ENCODE assay signal across 18 cellular contexts in the genomic region with DNA sequence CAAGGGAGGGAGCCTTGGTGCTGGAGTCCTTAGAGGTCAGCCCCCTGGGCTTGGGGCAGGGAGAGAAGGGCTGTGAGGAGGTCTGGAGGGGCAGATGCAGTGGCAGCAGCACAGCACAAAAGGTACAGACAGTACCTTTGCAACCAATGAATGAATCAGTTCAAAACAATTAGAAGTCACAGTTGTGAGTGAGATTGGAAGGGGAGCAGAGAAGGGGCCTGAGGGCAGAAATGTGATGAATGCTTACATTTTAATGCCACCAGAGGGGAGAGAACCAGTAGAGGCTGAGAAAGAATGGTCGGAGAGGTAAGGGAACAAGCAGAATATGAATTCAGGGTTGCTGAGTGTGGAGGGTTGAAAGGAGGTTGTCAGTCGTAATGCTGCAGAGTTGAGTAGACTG. TPM values are rescaled to one million over a fixed set of nuclear protein-coding genes. Genes with fewer than 3 reads are reported as not detected.
A peak's percentile ranks its signal among the peaks of the same experiment; 100 is the strongest.
DNase-seq lines count a peak whose midpoint lies in the region; ATAC-seq and TF ChIP-seq lines count a peak whose summit lies in the region.
"Had no signal": no experiment of that assay in that cellular context is flagged by ENCODE, and none has a peak within 500 bp of the region (broad histone marks: within the 10 kb centered on the region; RNA-seq: fewer than 3 reads in every experiment).

No MANE protein-coding gene starts in this region.

- no peak overlapping the region for H3K27ac Mint-ChIP-seq in GM23338
- H3K27ac Mint-ChIP-seq: CD14-positive monocyte; CD4-positive, CD25-positive, alpha-beta regulatory T cell; CD8-positive, alpha-beta T cell had no signal

- no peak overlapping the region for H4K12ac ChIP-seq in trophoblast cell (ENCODE audit: low read depth, low read length)

- H3K36me3 Mint-ChIP-seq in GM23338 (ENCODE audit: low read depth) = no peaks in the 10 kb centered on the region

- no peaks in the 10 kb centered on the region for H3K79me1 ChIP-seq in trophoblast cell (ENCODE audit: low read length)

- H3K4me3 ChIP-seq in GM23338 (no peak overlapping the region), trophoblast cell (ENCODE audit: low read depth, low read length) (no peak overlapping the region), PC-9 (no peak overlapping the region)
- H3K4me3 ChIP-seq: BLaER1 had no signal

- H3K4me3 Mint-ChIP-seq in GM23338 = no peak overlapping the region
- H3K4me3 Mint-ChIP-seq: CD14-positive monocyte; CD4-positive, CD25-positive, alpha-beta regulatory T cell; CD8-positive, alpha-beta T cell had no signal

- H2AK5ac ChIP-seq in trophoblast cell (ENCODE audit: low read length) = no peak overlapping the region

- H2BK5ac ChIP-seq in trophoblast cell (ENCODE audit: low read depth, low read length, poor library complexity) = no peak overlapping the region

- H3K4ac ChIP-seq in trophoblast cell (ENCODE audit: low read depth, low read length) = no peak overlapping the region

- H3K4me1 ChIP-seq in GM23338 (ENCODE audit: insufficient read depth) (peaks cover 17% of the 10 kb centered on the region; the same call in 1 of the 2 replicates), trophoblast cell (ENCODE audit: control insufficient read depth in 1 of 2, insufficient read depth in 2 of 2, low read length in 2 of 2) (peaks cover 0 to 3% of the 10 kb centered on the region in 2 experiments), PC-9 (replicated peaks; ENCODE audit: insufficient read depth) (no peaks in the 10 kb centered on the region)
- H3K4me1 ChIP-seq: BE2C had no signal

- BruUV-seq in PC-9 (replicated peaks; lab: Mats Ljungman, UMichigan) = no TSS peak

- no peaks in the 10 kb centered on the region for H3K36me3 ChIP-seq in GM23338 (ENCODE audit: insufficient read depth)
- no peaks in the 10 kb centered on the region for H3K36me3 ChIP-seq in trophoblast cell (ENCODE audit: control insufficient read depth in 1 of 2, insufficient read depth in 2 of 2, low read length in 2 of 2)
- H3K36me3 ChIP-seq in PC-9 (ENCODE audit: low read depth) = no peaks in the 10 kb centered on the region
- H3K36me3 ChIP-seq: BE2C had no signal

- no CpG with 5 or more reads among the region's 2 CpGs for WGBS in trophoblast cell (ENCODE audit: extremely low coverage, insufficient coverage, insufficient read length)

- no peaks in the 10 kb centered on the region for H3K9me3 ChIP-seq in trophoblast cell (ENCODE audit: insufficient read depth, low read depth, low read length)
- no peaks in the 10 kb centered on the region for H3K9me3 ChIP-seq in PC-9 (ENCODE audit: insufficient read depth, low read depth)
- H3K9me3 ChIP-seq: BE2C, BLaER1, Caco-2 had no signal

- intact Hi-C loops in PC-9 (cut with micrococcal nuclease; ENCODE audit: unreplicated experiment) = no loop called here

- H3K27me3 Mint-ChIP-seq in GM23338 (ENCODE audit: insufficient read depth, low read depth, poor library complexity) = no peaks in the 10 kb centered on the region
- H3K27me3 Mint-ChIP-seq: CD4-positive, CD25-positive, alpha-beta regulatory T cell had no signal

- H3K9me2 ChIP-seq in GM23338 (ENCODE audit: insufficient read depth) = no peaks in the 10 kb centered on the region
- H3K9me2 ChIP-seq in PC-9 (ENCODE audit: insufficient read depth) = no peaks in the 10 kb centered on the region

- H2AFZ ChIP-seq in GM23338 = no peak overlapping the region
- H2AFZ ChIP-seq in trophoblast cell (ENCODE audit: insufficient read depth, low read length, poor library complexity) = no peak overlapping the region
- H2AFZ ChIP-seq in PC-9 = no peak overlapping the region

- TF ChIP-seq CTCF in GM23338 (conservative IDR thresholded peaks at IDR 0.05; ENCODE audit: low read depth in 2 of 2) (no peak), PC-9 (conservative IDR thresholded peaks at IDR 0.05) (no peak), GM10248 (IDR thresholded peaks at IDR 0.05; ENCODE audit: control extremely low read depth, extremely low read depth, low read depth, missing control alignments) (no peak)

- no peak overlapping the region for H3K14ac ChIP-seq in trophoblast cell (ENCODE audit: low read length)

- H3K4me1 Mint-ChIP-seq in GM23338 = peaks cover 5% of the 10 kb centered on the region; the same call in 2 of the 3 replicates

- DNase-seq in GM23338 (ENCODE audit: low spot score) = no peak
- peak; percentile 58 for DNase-seq in islet precursor cell
- peak; percentile 68 to 88 for DNase-seq in trophoblast cell
- DNase-seq in PC-9 = no peak
- DNase-seq in GM10248 (ENCODE audit: extremely low spot score) = no peak
- no peak for DNase-seq in NCI-H1694 (lab: John Stamatoyannopoulos, UW)
- DNase-seq: 8988T; ACHN; BE2C; C1 segment of cervical spinal cord; Caco-2; Calu3; CD4-positive, CD25-positive, alpha-beta regulatory T cell; CD8-positive, alpha-beta T cell; DMS79 treated with DMSO at 0.1 percent for 48 hours; GDM1 had no signal

- H3K9ac ChIP-seq in trophoblast cell (ENCODE audit: low read length) = no peak overlapping the region
- H3K9ac ChIP-seq: BLaER1 had no signal

- no peak overlapping the region for H4K8ac ChIP-seq in trophoblast cell (ENCODE audit: low read depth, low read length)

- H4K20me1 ChIP-seq in GM23338 (replicated peaks; ENCODE audit: insufficient read depth) (peaks cover 65% of the 10 kb centered on the region), PC-9 (ENCODE audit: insufficient read depth) (no peaks in the 10 kb centered on the region; the same call in 1 of the 2 replicates)

- peaks cover 100% of the 10 kb centered on the region for H3K79me2 ChIP-seq in GM23338 (replicated peaks; ENCODE audit: insufficient read depth)
- no peaks in the 10 kb centered on the region for H3K79me2 ChIP-seq in trophoblast cell (ENCODE audit: control insufficient read depth, insufficient read depth, low read length, poor library complexity)
- peaks cover 11% of the 10 kb centered on the region; the same call in 1 of the 2 replicates for H3K79me2 ChIP-seq in PC-9 (ENCODE audit: low read depth)

- no peak overlapping the region for H3K18ac ChIP-seq in trophoblast cell (ENCODE audit: low read length)

- CTCF ChIA-PET in PC-9 (lab: Charles Lee) = no interaction called here
- CTCF ChIA-PET in GM10248 (lab: Yijun Ruan, JAX) = no interaction called here

- H2BK12ac ChIP-seq in trophoblast cell (ENCODE audit: low read length) = no peak overlapping the region

- no peaks in the 10 kb centered on the region for H3F3A ChIP-seq in GM23338 (replicated peaks; ENCODE audit: low read depth)
- H3F3A ChIP-seq in PC-9 (ENCODE audit: insufficient read depth, low read depth) = no peaks in the 10 kb centered on the region

- no peak overlapping the region for H4K91ac ChIP-seq in trophoblast cell (ENCODE audit: low read depth, low read length)

- no peak overlapping the region for H3K23ac ChIP-seq in trophoblast cell (ENCODE audit: low read length)

- no peak overlapping the region for H2BK120ac ChIP-seq in trophoblast cell (ENCODE audit: insufficient read depth, low read length, poor library complexity)

- peak; percentile 25; the same call in 1 of the 3 replicates for ATAC-seq in GM23338
- ATAC-seq: CD8-positive, alpha-beta T cell had no signal

- H3K9me3 Mint-ChIP-seq in GM23338 = no peaks in the 10 kb centered on the region
- H3K9me3 Mint-ChIP-seq: CD14-positive monocyte; CD4-positive, CD25-positive, alpha-beta regulatory T cell; CD8-positive, alpha-beta T cell had no signal

- H3K27me3 ChIP-seq in GM23338 (ENCODE audit: insufficient read depth) = no peaks in the 10 kb centered on the region
- H3K27me3 ChIP-seq in trophoblast cell (ENCODE audit: insufficient read depth, low read length) = no peaks in the 10 kb centered on the region
- no peaks in the 10 kb centered on the region for H3K27me3 ChIP-seq in PC-9 (ENCODE audit: insufficient read depth, low read depth)
- H3K27me3 ChIP-seq: BE2C, BLaER1 had no signal

- H3K27ac ChIP-seq in GM23338 (ENCODE audit: low read depth) = 0 out of 2 replicates have a peak overlapping the region, but pooled peaks have one; percentile 30
- no peak overlapping the region for H3K27ac ChIP-seq in trophoblast cell (ENCODE audit: low read depth, low read length)
- no peak overlapping the region for H3K27ac ChIP-seq in PC-9
- H3K27ac ChIP-seq: BLaER1 had no signal

- POLR2A ChIA-PET in PC-9 (lab: Charles Lee; ENCODE audit: unreplicated experiment) = no interaction called here
- POLR2A ChIA-PET in GM10248 (lab: Yijun Ruan, JAX) = no interaction called here

- no peak overlapping the region for H3K4me2 ChIP-seq in GM23338
- H3K4me2 ChIP-seq in trophoblast cell (ENCODE audit: low read length) = no peak overlapping the region
- no peak overlapping the region for H3K4me2 ChIP-seq in PC-9
- H3K4me2 ChIP-seq: BLaER1 had no signal

TF ChIP-seq in GM23338, 12 proteins besides CTCF, POLR2A, EP300 and RAD21:
- TF ChIP-seq, protein P1, sequence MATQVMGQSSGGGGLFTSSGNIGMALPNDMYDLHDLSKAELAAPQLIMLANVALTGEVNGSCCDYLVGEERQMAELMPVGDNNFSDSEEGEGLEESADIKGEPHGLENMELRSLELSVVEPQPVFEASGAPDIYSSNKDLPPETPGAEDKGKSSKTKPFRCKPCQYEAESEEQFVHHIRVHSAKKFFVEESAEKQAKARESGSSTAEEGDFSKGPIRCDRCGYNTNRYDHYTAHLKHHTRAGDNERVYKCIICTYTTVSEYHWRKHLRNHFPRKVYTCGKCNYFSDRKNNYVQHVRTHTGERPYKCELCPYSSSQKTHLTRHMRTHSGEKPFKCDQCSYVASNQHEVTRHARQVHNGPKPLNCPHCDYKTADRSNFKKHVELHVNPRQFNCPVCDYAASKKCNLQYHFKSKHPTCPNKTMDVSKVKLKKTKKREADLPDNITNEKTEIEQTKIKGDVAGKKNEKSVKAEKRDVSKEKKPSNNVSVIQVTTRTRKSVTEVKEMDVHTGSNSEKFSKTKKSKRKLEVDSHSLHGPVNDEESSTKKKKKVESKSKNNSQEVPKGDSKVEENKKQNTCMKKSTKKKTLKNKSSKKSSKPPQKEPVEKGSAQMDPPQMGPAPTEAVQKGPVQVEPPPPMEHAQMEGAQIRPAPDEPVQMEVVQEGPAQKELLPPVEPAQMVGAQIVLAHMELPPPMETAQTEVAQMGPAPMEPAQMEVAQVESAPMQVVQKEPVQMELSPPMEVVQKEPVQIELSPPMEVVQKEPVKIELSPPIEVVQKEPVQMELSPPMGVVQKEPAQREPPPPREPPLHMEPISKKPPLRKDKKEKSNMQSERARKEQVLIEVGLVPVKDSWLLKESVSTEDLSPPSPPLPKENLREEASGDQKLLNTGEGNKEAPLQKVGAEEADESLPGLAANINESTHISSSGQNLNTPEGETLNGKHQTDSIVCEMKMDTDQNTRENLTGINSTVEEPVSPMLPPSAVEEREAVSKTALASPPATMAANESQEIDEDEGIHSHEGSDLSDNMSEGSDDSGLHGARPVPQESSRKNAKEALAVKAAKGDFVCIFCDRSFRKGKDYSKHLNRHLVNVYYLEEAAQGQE (IDR thresholded peaks at IDR 0.05; ENCODE audit: unreplicated experiment) = no peak
- no peak for TF ChIP-seq POLR2AphosphoS5 (IDR thresholded peaks at IDR 0.05; ENCODE audit: low read depth)

RNA-seq across cellular contexts. Expression of a gene that starts 24.2 kb away (rescaled TPM):
- 115 and 119 TPM in 2 replicates for total RNA-seq in GM23338 (2014; rRNA removed; shearing (Covaris generic))
- 519 and 580 TPM in 2 replicates for polyA plus RNA-seq in GM23338 (2016; fragmentation: Nextera tagmentation; extraction: Ambion mirVana)
- polyA plus RNA-seq in trophoblast cell (2013) = 185 and 191 TPM in 2 replicates
- 72.3 and 75.3 TPM in 2 replicates for total RNA-seq in PC-9 (2021)

Comparison
In these comparisons a context has a peak if more than half of its experiments do, and no peak if none do; other contexts are left out.
1. DNase-seq: peak in islet precursor cell (single experiment) and trophoblast cell (2 of 2); none in GM23338 (single experiment), PC-9 (0 of 2), GM10248 (single experiment) and NCI-H1694 (single experiment).